In the genomic region with DNA sequence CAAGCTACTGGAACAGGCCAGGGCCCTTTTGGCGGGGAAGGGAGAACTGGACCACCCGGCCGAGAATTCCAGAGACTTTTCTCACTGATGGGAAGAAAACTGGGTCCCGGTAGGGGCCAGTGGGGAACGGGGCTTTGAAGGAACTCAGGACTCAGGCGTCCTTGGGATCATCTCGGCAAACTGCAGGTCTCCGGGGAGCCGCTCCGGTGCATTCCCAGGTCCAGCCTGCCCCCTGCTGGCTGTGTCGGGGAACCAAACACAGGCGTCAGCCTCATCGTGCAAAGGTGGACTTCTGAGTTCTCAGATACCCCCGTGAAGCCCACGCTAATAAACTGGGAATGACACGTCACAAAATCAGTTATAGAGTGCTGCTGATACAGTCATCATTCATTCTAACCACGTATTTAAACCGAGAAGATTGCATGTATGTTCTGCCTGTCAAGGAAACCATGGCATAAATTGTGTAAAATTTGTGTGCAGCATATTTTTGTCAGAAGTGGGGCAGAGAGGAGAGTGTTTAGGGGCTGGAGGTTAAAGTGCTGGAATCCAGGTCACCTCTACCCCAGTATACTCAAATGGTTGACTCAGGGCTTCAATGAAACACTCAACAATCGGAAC, we compare ENCODE assay signal across 8 cellular contexts.
A peak's percentile ranks its signal among the peaks of the same experiment; 100 is the strongest.
DNase-seq lines count a peak whose midpoint lies in the region; ATAC-seq and TF ChIP-seq lines count a peak whose summit lies in the region.

No MANE protein-coding gene starts in this region.

- TF ChIP-seq POLR2A in stomach (IDR thresholded peaks at IDR 0.05): no peak

- H3K4me3 ChIP-seq in mucosa of descending colon (no peak overlapping the region), stomach (no peak overlapping the region)

- peak; percentile 59 for TF ChIP-seq CTCF in mucosa of descending colon (IDR thresholded peaks at IDR 0.05)
- peak in 6 of 7 experiments; percentile 61 to 88 (median 74) for TF ChIP-seq CTCF in stomach (IDR thresholded peaks at IDR 0.05)

- H3K4me1 ChIP-seq in mucosa of descending colon (ENCODE audit: low read depth) (no peaks in the 10 kb centered on the region), stomach (peaks cover 0 to 23% (median 13%) of the 10 kb centered on the region in 4 donors)

- no peak overlapping the region for H3K27ac ChIP-seq in stomach

- no peak for TF ChIP-seq EP300 in stomach (IDR thresholded peaks at IDR 0.05)

- peak; percentile 82 for ATAC-seq in mucosa of descending colon

- intact Hi-C loops in mucosa of descending colon (cut with DNase I, micrococcal nuclease) (loop anchor here (2.0 to 5.0 kb wide), 2 partner anchors 325 to 385 kb away; no protein-coding TSS in a partner anchor), stomach (cut with DNase I; ENCODE audit: low total_unique reads) (loop anchor here (2.0 kb wide), 1 partner anchor 385 kb away; no protein-coding TSS in a partner anchor)

- H3K9me3 ChIP-seq in mucosa of descending colon (no peaks in the 10 kb centered on the region), stomach (no peaks in the 10 kb centered on the region)

- 5 to 9% (median 8%) methylated on average over 14 to 19 of the region's 19 CpGs for WGBS in stomach, 5 donors

- H3K27me3 ChIP-seq in stomach: peaks cover 0 to 98% (median 68%) of the 10 kb centered on the region in 3 donors

- H3K36me3 ChIP-seq in mucosa of descending colon (ENCODE audit: low read depth): no peaks in the 10 kb centered on the region
- H3K36me3 ChIP-seq in stomach: no peaks in the 10 kb centered on the region

- peak; percentile 20 for DNase-seq in NK-92 treated with Interleukin-12 subunit alpha and Interleukin-12 subunit beta, amount 100 ng/mL, for 24 hours (lab: John Stamatoyannopoulos, UW)
- DNase-seq in NK-92 (lab: John Stamatoyannopoulos, UW; ENCODE audit: unreplicated experiment): no peak
- peak; percentile 9 for DNase-seq in NCI-H1048 (lab: John Stamatoyannopoulos, UW)
- peak; percentile 17 for DNase-seq in activated CD4-positive, alpha-beta T cell treated with anti-CD3 and anti-CD28 coated beads, Interleukin-2, amount 50 U/mL, for 1 hour
- peak; percentile 69 for DNase-seq in epidermal melanocyte (ENCODE audit: insufficient read length, low spot score)
- DNase-seq in mucosa of descending colon: peak in 2 of 3 donors; percentile 79 to 81
- DNase-seq in stomach: peak; percentile 67
- DNase-seq in NCI-H128 (lab: John Stamatoyannopoulos, UW; ENCODE audit: unreplicated experiment): no peak

Comparison
In these comparisons a context has a peak if more than half of its experiments do, and no peak if none do; other contexts are left out.
1. DNase-seq: peak in NK-92 treated with Interleukin-12 subunit alpha and Interleukin-12 subunit beta, amount 100 ng/mL, for 24 hours (single experiment), NCI-H1048 (single experiment), activated CD4-positive, alpha-beta T cell treated with anti-CD3 and anti-CD28 coated beads, Interleukin-2, amount 50 U/mL, for 1 hour (single experiment), epidermal melanocyte (single experiment), mucosa of descending colon (2 of 3) and stomach (single experiment); none in NK-92 (single experiment) and NCI-H128 (single experiment).